ENCODE assay signal across 16 cellular contexts in genomic region chr10:131747251-131747650, GRCh38.
DNase-seq lines count a peak whose midpoint lies in the region; ATAC-seq and TF ChIP-seq lines count a peak whose summit lies in the region.
"Had no signal": no experiment of that assay in that cellular context is flagged by ENCODE, and none has a peak within 500 bp of the region (broad histone marks: within the 10 kb centered on the region; RNA-seq: fewer than 3 reads in every experiment).

No MANE protein-coding gene starts in this region.

- H3K9ac ChIP-seq in mesendoderm (ENCODE audit: low read length), result no peak overlapping the region

- no peak overlapping the region for H3K56ac ChIP-seq in mesendoderm (ENCODE audit: low read length)

- no peak overlapping the region for H2BK5ac ChIP-seq in mesendoderm (ENCODE audit: low read length)

- H4K5ac ChIP-seq in mesendoderm (ENCODE audit: low read length), result no peak overlapping the region

- H3K27ac Mint-ChIP-seq in natural killer cell treated with Interleukin-12 subunit alpha and Interleukin-12 subunit beta and Interleukin-15 and Interleukin-18, amount 100 ng/mL, for 72 hours, result no peak overlapping the region
- no peak overlapping the region for H3K27ac Mint-ChIP-seq in natural killer cell
- H3K27ac Mint-ChIP-seq: CD4-positive, alpha-beta T cell had no signal

- H3K4ac ChIP-seq in mesendoderm (ENCODE audit: low read depth, low read length), result no peak overlapping the region

- ATAC-seq in natural killer cell treated with Interleukin-12 subunit alpha and Interleukin-12 subunit beta and Interleukin-15 and Interleukin-18, amount 100 ng/mL, for 72 hours, result no peak
- ATAC-seq in natural killer cell, result no peak
- ATAC-seq in stimulated activated naive CD8-positive, alpha-beta T cell treated with anti-CD3 and anti-CD28 coated beads, Interleukin-15, Interleukin-2, amounts not matched to agents 100 U/mL and 50 U/mL, for 24 hours, result no peak
- ATAC-seq: HepG2 had no signal

- peak; percentile 31 for DNase-seq in natural killer cell treated with Interleukin-12 subunit alpha and Interleukin-12 subunit beta and Interleukin-15 and Interleukin-18, amount 100 ng/mL, for 72 hours (ENCODE audit: low spot score)
- DNase-seq in natural killer cell (no peak), mesendoderm (no peak), posterior vena cava (ENCODE audit: low spot score) (peak; percentile 71), RPMI8226 (no peak)
- no peak for DNase-seq in activated CD4-positive, alpha-beta T cell treated with anti-CD3 and anti-CD28 coated beads for 48 hours
- no peak for DNase-seq in stimulated activated naive CD8-positive, alpha-beta T cell treated with anti-CD3 and anti-CD28 coated beads, Interleukin-15, Interleukin-2, amounts not matched to agents 100 U/mL and 50 U/mL, for 24 hours
- DNase-seq: 8988T; AML-193; C1 segment of cervical spinal cord; CD4-positive, alpha-beta T cell; DMS79 treated with DMSO at 0.1 percent for 48 hours; EL; GOT3 had no signal

- H3K4me1 ChIP-seq in mesendoderm (ENCODE audit: control insufficient read depth, low read depth, low read length), result peaks cover 10% of the 10 kb centered on the region
- H3K4me1 ChIP-seq: HAP-1 had no signal

- no peak overlapping the region for H3K4me2 ChIP-seq in mesendoderm (ENCODE audit: low read length)

- H3K36me3 Mint-ChIP-seq in natural killer cell treated with Interleukin-12 subunit alpha and Interleukin-12 subunit beta and Interleukin-15 and Interleukin-18, amount 100 ng/mL, for 72 hours, result no peaks in the 10 kb centered on the region
- no peaks in the 10 kb centered on the region for H3K36me3 Mint-ChIP-seq in natural killer cell

- H3K27ac ChIP-seq in mesendoderm (ENCODE audit: low read depth, low read length), result no peak overlapping the region

- no peak overlapping the region for H2BK120ac ChIP-seq in mesendoderm (ENCODE audit: low read depth, low read length)

- H3K36me3 ChIP-seq in mesendoderm (ENCODE audit: control insufficient read depth, insufficient read depth, low read length), result no peaks in the 10 kb centered on the region
- H3K36me3 ChIP-seq: HAP-1 had no signal

- intact Hi-C loops in natural killer cell (cut with micrococcal nuclease), result no loop called here
- intact Hi-C loops in posterior vena cava (cut with DNase I), result no loop called here

- H3K23ac ChIP-seq in mesendoderm (ENCODE audit: low read length), result no peak overlapping the region

- peak overlapping the region; percentile 63 for H2AK5ac ChIP-seq in mesendoderm (ENCODE audit: low read length)

- H3K4me3 Mint-ChIP-seq in natural killer cell treated with Interleukin-12 subunit alpha and Interleukin-12 subunit beta and Interleukin-15 and Interleukin-18, amount 100 ng/mL, for 72 hours, result no peak overlapping the region
- H3K4me3 Mint-ChIP-seq in natural killer cell, result no peak overlapping the region
- H3K4me3 Mint-ChIP-seq: CD4-positive, alpha-beta T cell had no signal

- no peak for TF ChIP-seq CTCF in natural killer cell (IDR thresholded peaks at IDR 0.05)

- no CpG with 5 or more reads among the region's 16 CpGs for WGBS in mesendoderm (ENCODE audit: extremely low coverage, insufficient coverage, low lambda C conversion rate)

- H3K79me1 ChIP-seq in mesendoderm (ENCODE audit: low read length), result no peaks in the 10 kb centered on the region

- H3K9me3 Mint-ChIP-seq in natural killer cell treated with Interleukin-12 subunit alpha and Interleukin-12 subunit beta and Interleukin-15 and Interleukin-18, amount 100 ng/mL, for 72 hours, result no peaks in the 10 kb centered on the region
- no peaks in the 10 kb centered on the region for H3K9me3 Mint-ChIP-seq in natural killer cell
- H3K9me3 Mint-ChIP-seq: CD4-positive, alpha-beta T cell had no signal

- peaks cover 0 to 5% of the 10 kb centered on the region in 2 donors for H3K4me1 Mint-ChIP-seq in natural killer cell treated with Interleukin-12 subunit alpha and Interleukin-12 subunit beta and Interleukin-15 and Interleukin-18, amount 100 ng/mL, for 72 hours (ENCODE audit: low read depth in 2 of 2)
- H3K4me1 Mint-ChIP-seq in natural killer cell, result peaks cover 4 to 5% of the 10 kb centered on the region in 2 donors

- no peaks in the 10 kb centered on the region for H3K27me3 ChIP-seq in mesendoderm (ENCODE audit: insufficient read depth, low read length, poor library complexity)

- no peaks in the 10 kb centered on the region for H3K79me2 ChIP-seq in mesendoderm (ENCODE audit: control insufficient read depth, insufficient read depth, low read length)

- H2BK15ac ChIP-seq in mesendoderm (replicated peaks; ENCODE audit: low read depth), result no peak overlapping the region

- H3K27me3 Mint-ChIP-seq in natural killer cell treated with Interleukin-12 subunit alpha and Interleukin-12 subunit beta and Interleukin-15 and Interleukin-18, amount 100 ng/mL, for 72 hours, result peaks cover 20 to 25% of the 10 kb centered on the region in 2 donors
- peaks cover 9 to 17% of the 10 kb centered on the region in 2 donors for H3K27me3 Mint-ChIP-seq in natural killer cell (ENCODE audit: low read depth in 2 of 2)

- H4K8ac ChIP-seq in mesendoderm (ENCODE audit: low read depth, low read length), result no peak overlapping the region

- no peak overlapping the region for H3K4me3 ChIP-seq in mesendoderm (ENCODE audit: low read length)
- H3K4me3 ChIP-seq: HAP-1 had no signal

- H3K18ac ChIP-seq in mesendoderm (ENCODE audit: low read length), result no peak overlapping the region

Comparison
In these comparisons a context has a peak if more than half of its experiments do, and no peak if none do; other contexts are left out.
1. DNase-seq: peak in natural killer cell treated with Interleukin-12 subunit alpha and Interleukin-12 subunit beta and Interleukin-15 and Interleukin-18, amount 100 ng/mL, for 72 hours (single experiment) and posterior vena cava (single experiment); none in natural killer cell (single experiment), mesendoderm (single experiment), activated CD4-positive, alpha-beta T cell treated with anti-CD3 and anti-CD28 coated beads for 48 hours (single experiment), stimulated activated naive CD8-positive, alpha-beta T cell treated with anti-CD3 and anti-CD28 coated beads, Interleukin-15, Interleukin-2, amounts not matched to agents 100 U/mL and 50 U/mL, for 24 hours (single experiment) and RPMI8226 (single experiment).